13 cellular contexts compared by ENCODE assay signal in the genomic region with DNA sequence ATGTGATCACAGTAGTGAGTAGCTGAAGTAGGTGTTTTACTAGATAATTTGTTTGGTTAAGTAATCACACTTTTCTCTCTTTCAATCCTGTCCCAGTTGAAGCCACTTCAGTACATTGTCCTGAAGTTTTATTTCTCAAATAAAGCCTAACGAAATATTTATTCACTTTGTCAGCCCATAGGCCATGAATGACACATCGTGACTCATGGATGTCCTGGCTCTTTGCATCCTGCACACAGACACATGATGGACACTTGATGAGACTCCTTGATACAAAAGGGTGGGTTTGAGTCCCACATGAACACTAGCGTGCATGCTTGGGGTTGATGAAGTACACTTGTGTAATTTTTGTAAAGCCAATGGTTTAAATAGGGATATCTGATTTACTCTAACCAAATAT. TPM values are rescaled to one million over a fixed set of nuclear protein-coding genes. Genes with fewer than 3 reads are reported as not detected.
DNase-seq lines count a peak whose midpoint lies in the region; ATAC-seq and FAIRE-seq lines count a peak whose summit lies in the region.
"Had no signal": no experiment of that assay in that cellular context is flagged by ENCODE, and none has a peak within 500 bp of the region (broad histone marks: within the 10 kb centered on the region; RNA-seq: fewer than 3 reads in every experiment).

No MANE protein-coding gene starts in this region.

- H3K4me1 ChIP-seq in skeletal muscle satellite cell (ENCODE audit: control insufficient read depth, insufficient read depth, low read length), result peaks cover 52% of the 10 kb centered on the region

- no peaks in the 10 kb centered on the region for H3K9me3 Mint-ChIP-seq in stimulated activated memory B cell treated with anti-CD40 and anti-IgM and Interleukin-4, amounts not matched to agents 10 μg/mL and 1 μg/mL and 100 μg/mL, for 72 hours
- H3K9me3 Mint-ChIP-seq: activated naive CD4-positive, alpha-beta T cell treated with anti-CD3 and anti-CD28 coated beads, Interleukin-2, amount 50 U/mL, for 24 hours; GM23338 had no signal

- H3K9me3 ChIP-seq in skeletal muscle satellite cell (replicated peaks; ENCODE audit: low read length), result no peaks in the 10 kb centered on the region

- H3K4me3 Mint-ChIP-seq in stimulated activated memory B cell treated with anti-CD40 and anti-IgM and Interleukin-4, amounts not matched to agents 10 μg/mL and 1 μg/mL and 100 μg/mL, for 72 hours, result no peak overlapping the region
- H3K4me3 Mint-ChIP-seq: activated naive CD4-positive, alpha-beta T cell treated with anti-CD3 and anti-CD28 coated beads, Interleukin-2, amount 50 U/mL, for 24 hours; GM23338 had no signal

- no peak overlapping the region for H3K4me3 ChIP-seq in skeletal muscle satellite cell (ENCODE audit: low read length)
- H3K4me3 ChIP-seq: GM23338 had no signal

- H3K27ac ChIP-seq in epithelial cell of prostate, result peak overlapping the region; percentile 99

- no peaks in the 10 kb centered on the region for H3K36me3 Mint-ChIP-seq in stimulated activated memory B cell treated with anti-CD40 and anti-IgM and Interleukin-4, amounts not matched to agents 10 μg/mL and 1 μg/mL and 100 μg/mL, for 72 hours
- H3K36me3 Mint-ChIP-seq: activated naive CD4-positive, alpha-beta T cell treated with anti-CD3 and anti-CD28 coated beads, Interleukin-2, amount 50 U/mL, for 24 hours had no signal

- no peaks in the 10 kb centered on the region for H3K27me3 Mint-ChIP-seq in stimulated activated memory B cell treated with anti-CD40 and anti-IgM and Interleukin-4, amounts not matched to agents 10 μg/mL and 1 μg/mL and 100 μg/mL, for 72 hours
- H3K27me3 Mint-ChIP-seq: activated naive CD4-positive, alpha-beta T cell treated with anti-CD3 and anti-CD28 coated beads, Interleukin-2, amount 50 U/mL, for 24 hours had no signal

- peak overlapping the region; percentile 19 for H3K4me2 ChIP-seq in skeletal muscle satellite cell (ENCODE audit: low read length)
- H3K4me2 ChIP-seq: GM23338 had no signal

- ATAC-seq in stimulated activated memory B cell treated with anti-CD40 and anti-IgM and Interleukin-4, amounts not matched to agents 10 μg/mL and 1 μg/mL and 100 μg/mL, for 72 hours, result no peak
- no peak for ATAC-seq in left lobe of liver
- ATAC-seq in HG03097 (IDR thresholded peaks at IDR 0.05; ENCODE audit: low FRiP score, unreplicated experiment), result no peak
- ATAC-seq: GM23338 had no signal

- no peak overlapping the region for H3K27ac Mint-ChIP-seq in stimulated activated memory B cell treated with anti-CD40 and anti-IgM and Interleukin-4, amounts not matched to agents 10 μg/mL and 1 μg/mL and 100 μg/mL, for 72 hours
- H3K27ac Mint-ChIP-seq: activated naive CD4-positive, alpha-beta T cell treated with anti-CD3 and anti-CD28 coated beads, Interleukin-2, amount 50 U/mL, for 24 hours; GM23338 had no signal

- FAIRE-seq in RCC 7860 (lab: Jason Lieb, UNC), result peak; percentile 96
- FAIRE-seq: islet of Langerhans had no signal

- peak overlapping the region; percentile 37 for H3K9ac ChIP-seq in skeletal muscle satellite cell (ENCODE audit: low read depth, low read length)

- no peaks in the 10 kb centered on the region for H3K36me3 ChIP-seq in skeletal muscle satellite cell (ENCODE audit: insufficient read depth, low read length)

- H3K4me1 Mint-ChIP-seq in stimulated activated memory B cell treated with anti-CD40 and anti-IgM and Interleukin-4, amounts not matched to agents 10 μg/mL and 1 μg/mL and 100 μg/mL, for 72 hours, result no peaks in the 10 kb centered on the region
- H3K4me1 Mint-ChIP-seq: activated naive CD4-positive, alpha-beta T cell treated with anti-CD3 and anti-CD28 coated beads, Interleukin-2, amount 50 U/mL, for 24 hours had no signal

- peak; percentile 56 for DNase-seq in H4 (ENCODE audit: low spot score)
- DNase-seq in RCC 7860 (ENCODE audit: low spot score), result peak; percentile 98
- DNase-seq in epithelial cell of prostate (ENCODE audit: low read depth, low spot score), result peak; percentile 73
- no peak for DNase-seq in left lobe of liver (ENCODE audit: low spot score)
- DNase-seq: GDM1, Karpas-422, NCI-H510A had no signal

- H3K27me3 ChIP-seq in skeletal muscle satellite cell (ENCODE audit: control insufficient read depth, insufficient read depth, low read length), result no peaks in the 10 kb centered on the region

RNA-seq across cellular contexts. Expression of gene LAMC2, which starts 22.8 kb away (rescaled TPM):
- 0.10 TPM in 1 of 2 replicates, not detected in the other for total RNA-seq in H4 (2014; rRNA removed; shearing (Covaris generic))
- total RNA-seq in skeletal muscle satellite cell (2012; rRNA removed), result 15.9 and 20.8 TPM in 2 replicates
- 0.30 TPM for total RNA-seq in left lobe of liver
